In the genomic region with DNA sequence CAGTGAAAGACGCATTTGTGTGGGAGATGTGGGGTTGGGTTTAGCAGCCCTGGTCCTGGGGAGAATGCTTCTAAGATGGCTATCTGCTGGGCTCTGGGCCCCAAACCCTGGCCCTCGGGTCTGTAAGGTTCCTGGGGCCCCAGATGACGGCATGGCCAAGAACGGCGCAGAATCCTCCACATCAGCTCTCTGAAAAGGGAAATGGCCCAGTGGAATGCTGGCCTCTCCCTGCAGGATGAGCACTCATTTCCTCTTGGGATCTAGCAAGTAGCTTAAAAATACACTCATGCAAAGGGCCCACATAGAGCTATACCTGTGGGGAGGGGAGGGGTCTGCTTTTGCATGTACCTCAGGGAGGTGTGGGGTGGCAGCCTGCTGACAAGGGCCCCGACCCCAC, we compare ENCODE assay signal across 1 cellular context.
TF ChIP-seq lines count a peak whose summit lies in the region.

No MANE protein-coding gene starts in this region.

TF ChIP-seq in HCT116, 20 proteins besides CTCF, POLR2A, EP300 and RAD21 (continued from another document):
- TF ChIP-seq YY1 (IDR thresholded peaks at IDR 0.05; ENCODE audit: extremely low read depth, insufficient replicate concordance, low read depth, low read length) = no peak
